ENCODE assay signal across 12 cellular contexts in genomic region chr17:50145532-50146229, GRCh38. TPM values are rescaled to one million over a fixed set of nuclear protein-coding genes. Genes with fewer than 3 reads are reported as not detected.
DNase-seq lines count a peak whose midpoint lies in the region; ATAC-seq and TF ChIP-seq lines count a peak whose summit lies in the region.
"Had no signal": no experiment of that assay in that cellular context is flagged by ENCODE, and none has a peak within 500 bp of the region (broad histone marks: within the 10 kb centered on the region; RNA-seq: fewer than 3 reads in every experiment).

No MANE protein-coding gene starts in this region.

- H3K9me3 ChIP-seq in IMR-90 (ENCODE audit: control insufficient read depth, insufficient read depth, low read length), result no peaks in the 10 kb centered on the region
- H3K9me3 ChIP-seq in neutrophil, result no peaks in the 10 kb centered on the region
- H3K9me3 ChIP-seq in endodermal cell (ENCODE audit: control insufficient read depth, low read length), result no peaks in the 10 kb centered on the region

- H3K36me3 ChIP-seq in IMR-90 (ENCODE audit: control insufficient read depth, insufficient read depth, low read length) (peaks cover 44% of the 10 kb centered on the region), neutrophil (peaks cover 59% of the 10 kb centered on the region), endodermal cell (ENCODE audit: control insufficient read depth, insufficient read depth, low read length) (peaks cover 34% of the 10 kb centered on the region)

- no peak overlapping the region for H3K56ac ChIP-seq in IMR-90 (ENCODE audit: extremely low read depth, insufficient read depth, low read length)

- no peak overlapping the region for H3K9ac ChIP-seq in IMR-90 (ENCODE audit: low read depth, low read length)
- H3K9ac ChIP-seq in endodermal cell (ENCODE audit: extremely low read depth, low read length, poor library complexity, severe bottlenecking), result no peak overlapping the region

- no peak overlapping the region for H3K18ac ChIP-seq in IMR-90 (ENCODE audit: low read depth, low read length)

- H3K4me2 ChIP-seq in IMR-90 (ENCODE audit: low read depth, low read length), result peak overlapping the region; percentile 20; the same call in 1 of the 2 replicates

- CTCF ChIA-PET in IMR-90 (lab: Yijun Ruan, JAX), result interaction anchor here (1.3 kb wide), 1 partner anchor 16 kb away, joined by 6 read pairs; no protein-coding TSS in a partner anchor

- H3K27ac Mint-ChIP-seq in CD14-positive monocyte (peak overlapping the region in 5 of 7 donors; percentile 33 to 79 (median 46)), brain (peak overlapping the region in 4 of 5 experiments; percentile 33 to 92 (median 90)), endodermal cell (no peak overlapping the region)

- no peak overlapping the region for H2AK9ac ChIP-seq in IMR-90 (replicated peaks; ENCODE audit: low read depth, low read length, poor library complexity)

- no peak overlapping the region for H3K4ac ChIP-seq in IMR-90 (ENCODE audit: low read depth, low read length)

- POLR2A ChIA-PET in IMR-90 (lab: Charles Lee; ENCODE audit: unreplicated experiment), result interaction anchor here (0.6 kb wide), 1 partner anchor 54 kb away, joined by 13 read pairs; no protein-coding TSS in a partner anchor

- peaks cover 62 to 67% of the 10 kb centered on the region in 2 donors for H3K36me3 Mint-ChIP-seq in CD14-positive monocyte
- peaks cover 42% of the 10 kb centered on the region for H3K36me3 Mint-ChIP-seq in brain
- H3K36me3 Mint-ChIP-seq in endodermal cell (ENCODE audit: low read depth), result peaks cover 44% of the 10 kb centered on the region

- peaks cover 0 to 2% (median 1%) of the 10 kb centered on the region in 3 donors for H3K27me3 Mint-ChIP-seq in CD14-positive monocyte (ENCODE audit: low read depth in 3 of 3)
- peaks cover 10% of the 10 kb centered on the region for H3K27me3 Mint-ChIP-seq in brain
- H3K27me3 Mint-ChIP-seq in endodermal cell (ENCODE audit: insufficient read depth), result peaks cover 5% of the 10 kb centered on the region

- H3K4me3 Mint-ChIP-seq in CD14-positive monocyte, result peak overlapping the region; percentile 100
- peak overlapping the region; percentile 71 to 94 (median 91) for H3K4me3 Mint-ChIP-seq in brain
- H3K4me3 Mint-ChIP-seq in endodermal cell, result no peak overlapping the region

- H3K4me1 ChIP-seq in IMR-90 (ENCODE audit: control insufficient read depth, insufficient read depth, low read length) (peaks cover 22% of the 10 kb centered on the region), neutrophil (ENCODE audit: control insufficient read depth in 1 of 2, insufficient read depth in 1 of 2, low read depth in 1 of 2, low read length in 1 of 2) (peaks cover 50 to 55% of the 10 kb centered on the region in 2 experiments), endodermal cell (ENCODE audit: control insufficient read depth, insufficient read depth, low read length) (peaks cover 6% of the 10 kb centered on the region)

- no peak overlapping the region for H2BK120ac ChIP-seq in IMR-90 (ENCODE audit: low read depth, low read length)

- H3K9me1 ChIP-seq in IMR-90 (ENCODE audit: insufficient read depth, low read length), result peaks cover 2% of the 10 kb centered on the region; the same call in 1 of the 2 replicates

- in situ Hi-C loops in IMR-90 (cut with MboI; ENCODE audit: low sequenced_read_pairs), result no loop called here

- no peak for ATAC-seq in IMR-90 (ENCODE audit: low read depth)
- ATAC-seq in HG03175 (IDR thresholded peaks at IDR 0.05; ENCODE audit: unreplicated experiment), result no peak

- H2AFZ ChIP-seq in IMR-90 (replicated peaks; ENCODE audit: low read length, poor library complexity), result no peak overlapping the region

- H2BK15ac ChIP-seq in IMR-90 (ENCODE audit: low read depth, low read length), result no peak overlapping the region

- TF ChIP-seq RAD21 in IMR-90 (IDR thresholded peaks at IDR 0.05; ENCODE audit: low read length), result no peak

- 83% methylated on average over 1 of the region's 11 CpGs; no CpG with 5 or more reads in 1 of the 2 experiments for WGBS in IMR-90 (ENCODE audit: extremely low coverage in 2 of 2, insufficient read length in 1 of 2), 2 experiments
- WGBS in endodermal cell (ENCODE audit: insufficient coverage in 1 of 2, insufficient read length in 1 of 2), 2 experiments, result 83 to 88% methylated on average over 4 to 11 of the region's 11 CpGs

- H3K23ac ChIP-seq in IMR-90 (ENCODE audit: low read depth, low read length), result no peak overlapping the region

- H2BK20ac ChIP-seq in IMR-90 (ENCODE audit: low read depth, low read length), result no peak overlapping the region

- H3K4me1 Mint-ChIP-seq in CD14-positive monocyte (peaks cover 70% of the 10 kb centered on the region), brain (peaks cover 41% of the 10 kb centered on the region), endodermal cell (peaks cover 16% of the 10 kb centered on the region)

- peaks cover 9 to 77% of the 10 kb centered on the region in 2 experiments for H3K79me1 ChIP-seq in IMR-90 (ENCODE audit: low read depth in 1 of 2, low read length in 2 of 2)

- H4K20me1 ChIP-seq in IMR-90 (ENCODE audit: insufficient read depth, low read length), result peaks cover 81% of the 10 kb centered on the region

- H3K27me3 ChIP-seq in IMR-90 (ENCODE audit: control insufficient read depth, insufficient read depth, low read length) (no peaks in the 10 kb centered on the region), neutrophil (no peaks in the 10 kb centered on the region), endodermal cell (ENCODE audit: control insufficient read depth, insufficient read depth, low read length, poor library complexity, severe bottlenecking) (no peaks in the 10 kb centered on the region)

- H3K4me3 ChIP-seq in IMR-90 (ENCODE audit: insufficient read depth, low read depth, low read length) (no peak overlapping the region), neutrophil (ENCODE audit: low read depth in 1 of 2, low read length in 1 of 2) (peak overlapping the region in 1 of 2 experiments; percentile 98), endodermal cell (ENCODE audit: low read length) (no peak overlapping the region)

- no TSS peak for BruUV-seq in IMR-90 (replicated peaks; lab: Mats Ljungman, UMichigan)

- no peak for DNase-seq in CD14-positive monocyte (ENCODE audit: low spot score)
- no peak for DNase-seq in IMR-90
- no peak for DNase-seq in endodermal cell
- no peak for DNase-seq in COLO829 (ENCODE audit: low spot score)
- no peak for DNase-seq in SK-N-DZ (ENCODE audit: low spot score)
- DNase-seq: NCI-H2029 had no signal

- no peak overlapping the region for H3K14ac ChIP-seq in IMR-90 (replicated peaks; ENCODE audit: low read depth, low read length)

- H4K8ac ChIP-seq in IMR-90 (ENCODE audit: low read depth in 2 of 2, low read length in 2 of 2), result no peak overlapping the region

- H2AK5ac ChIP-seq in IMR-90 (ENCODE audit: low read depth, low read length), result no peak overlapping the region

- H3K27ac ChIP-seq in IMR-90 (ENCODE audit: insufficient read depth, low read length) (no peak overlapping the region), neutrophil (peak overlapping the region; percentile 99), endodermal cell (ENCODE audit: low read depth, low read length) (no peak overlapping the region)

- intact Hi-C loops in CD14-positive monocyte (cut with micrococcal nuclease) (no loop called here), IMR-90 (cut with micrococcal nuclease) (no loop called here)

- peaks cover 0 to 4% (median 0%) of the 10 kb centered on the region in 7 donors for H3K9me3 Mint-ChIP-seq in CD14-positive monocyte
- H3K9me3 Mint-ChIP-seq in brain, result no peaks in the 10 kb centered on the region
- H3K9me3 Mint-ChIP-seq in endodermal cell, result no peaks in the 10 kb centered on the region

- H4K91ac ChIP-seq in IMR-90 (ENCODE audit: insufficient read depth, low read depth, low read length), result no peak overlapping the region

- TF ChIP-seq CTCF in CD14-positive monocyte (IDR thresholded peaks at IDR 0.05) (no peak), IMR-90 (conservative IDR thresholded peaks at IDR 0.05; ENCODE audit: low read depth, low read length) (no peak), brain (conservative IDR thresholded peaks at IDR 0.05) (no peak), neutrophil (IDR thresholded peaks at IDR 0.05) (no peak), endodermal cell (conservative IDR thresholded peaks at IDR 0.05) (no peak)

- H2BK5ac ChIP-seq in IMR-90 (ENCODE audit: low read depth, low read length, poor library complexity, severe bottlenecking), result no peak overlapping the region

- dilution Hi-C loops in IMR-90 (cut with HindIII; ENCODE audit: low sequenced_read_pairs, unreplicated experiment), result no loop called here

- H4K5ac ChIP-seq in IMR-90 (ENCODE audit: low read depth, low read length), result no peak overlapping the region

- no peak for TF ChIP-seq POLR2A in IMR-90 (IDR thresholded peaks at IDR 0.05; ENCODE audit: low read depth, low read length)

RNA-seq across cellular contexts. Expression of gene PPP1R9B, which starts 4.8 kb away (rescaled TPM):
- 1 to 10 TPM in 1 of 2 donors, under 1 TPM in 1; 0.61 to 1.3 TPM for polyA plus RNA-seq in CD14-positive monocyte
- 28.0 and 38.6 TPM in 2 replicates for total RNA-seq in IMR-90 (2012; rRNA removed)
- 23.0 and 25.8 TPM in 2 replicates for polyA plus RNA-seq in IMR-90 (2012; rRNA removed)
- 16.2 and 19.3 TPM in 2 replicates for polyA plus RNA-seq in IMR-90 (2012; cell fraction: cytosol; rRNA removed)
- polyA plus RNA-seq in IMR-90 (2012; cell fraction: nucleus; rRNA removed; ENCODE audit: low replicate concordance), result 42.2 and 55.1 TPM in 2 replicates
- 53.1 TPM for polyA plus RNA-seq in brain (ENCODE audit: insufficient read depth, low read depth, low replicate concordance)
- 10 to 100 TPM; 24.1 to 34.6 TPM for total RNA-seq in endodermal cell
- 27.5 TPM for polyA plus RNA-seq in endodermal cell (2013, experiment 1 of 2)
- polyA plus RNA-seq in endodermal cell (2013, experiment 2 of 2), result 28.4 TPM
- 13.1 and 25.6 TPM in 2 replicates for polyA plus RNA-seq in SK-N-DZ (2014; cell fraction: cytosol; rRNA removed)
- polyA plus RNA-seq in SK-N-DZ (2014; cell fraction: nucleus; rRNA removed), result 37.4 and 48.4 TPM in 2 replicates

RNA-seq across cellular contexts. Expression of gene SAMD14, which starts 15.7 kb away (rescaled TPM):
- polyA plus RNA-seq in CD14-positive monocyte (not detected), IMR-90 (2012; rRNA removed) (6.2 and 6.7 TPM in 2 replicates), brain (ENCODE audit: insufficient read depth, low read depth, low replicate concordance) (24.4 TPM)
- total RNA-seq in IMR-90 (2012; rRNA removed) (1.4 TPM in 2 replicates), endodermal cell (10 to 100 TPM in 1 of 2 donors, 1 to 10 TPM in 1; 9.5 to 23.2 TPM)
- polyA plus RNA-seq in IMR-90 (2012; cell fraction: cytosol; rRNA removed), result 2.7 and 5.4 TPM in 2 replicates
- 20.9 and 34.4 TPM in 2 replicates for polyA plus RNA-seq in IMR-90 (2012; cell fraction: nucleus; rRNA removed; ENCODE audit: low replicate concordance)
- 28.9 TPM for polyA plus RNA-seq in endodermal cell (2013, experiment 1 of 2)
- polyA plus RNA-seq in endodermal cell (2013, experiment 2 of 2), result 28.6 TPM
- polyA plus RNA-seq in SK-N-DZ (2014; cell fraction: cytosol; rRNA removed), result 24.3 and 33.6 TPM in 2 replicates
- 64.8 and 91.0 TPM in 2 replicates for polyA plus RNA-seq in SK-N-DZ (2014; cell fraction: nucleus; rRNA removed)

RNA-seq across cellular contexts. Expression of gene SGCA, which starts 20.1 kb away (rescaled TPM):
- under 1 TPM; 0.53 to 0.89 TPM for polyA plus RNA-seq in CD14-positive monocyte
- total RNA-seq in IMR-90 (2012; rRNA removed), result not detected in 2 replicates
- polyA plus RNA-seq in IMR-90 (2012; rRNA removed), result 0.19 and 0.55 TPM in 2 replicates
- 0.36 and 0.43 TPM in 2 replicates for polyA plus RNA-seq in IMR-90 (2012; cell fraction: cytosol; rRNA removed)
- polyA plus RNA-seq in IMR-90 (2012; cell fraction: nucleus; rRNA removed; ENCODE audit: low replicate concordance), result 0.34 TPM in 1 of 2 replicates, not detected in the other
- polyA plus RNA-seq in brain (ENCODE audit: insufficient read depth, low read depth, low replicate concordance), result 1.6 TPM
- total RNA-seq in endodermal cell, result 1 to 10 TPM in 1 of 2 donors, under 1 TPM in 1; 0.51 to 2.6 TPM
- 0.75 TPM for polyA plus RNA-seq in endodermal cell (2013, experiment 1 of 2)
- polyA plus RNA-seq in endodermal cell (2013, experiment 2 of 2), result 0.46 TPM
- polyA plus RNA-seq in SK-N-DZ (2014; cell fraction: cytosol; rRNA removed), result 5.8 and 7.2 TPM in 2 replicates
- 2.3 and 5.0 TPM in 2 replicates for polyA plus RNA-seq in SK-N-DZ (2014; cell fraction: nucleus; rRNA removed)
- total RNA-seq: kidney epithelial cell, renal cortical epithelial cell, SK-MEL-5 had no signal

RNA-seq across cellular contexts. Expression of gene PDK2, which starts 50.5 kb away (rescaled TPM):
- polyA plus RNA-seq in CD14-positive monocyte (10 to 100 TPM; 15.9 to 23.4 TPM), IMR-90 (2012; rRNA removed) (104 and 113 TPM in 2 replicates), brain (ENCODE audit: insufficient read depth, low read depth, low replicate concordance) (80.8 TPM)
- total RNA-seq in IMR-90 (2012; rRNA removed) (26.7 and 38.0 TPM in 2 replicates), endodermal cell (10 to 100 TPM; 23.0 to 24.2 TPM)
- 45.0 and 131 TPM in 2 replicates for polyA plus RNA-seq in IMR-90 (2012; cell fraction: cytosol; rRNA removed)
- polyA plus RNA-seq in IMR-90 (2012; cell fraction: nucleus; rRNA removed; ENCODE audit: low replicate concordance), result 71.2 and 130 TPM in 2 replicates
- 24.0 TPM for polyA plus RNA-seq in endodermal cell (2013, experiment 1 of 2)
- 20.7 TPM for polyA plus RNA-seq in endodermal cell (2013, experiment 2 of 2)
- polyA plus RNA-seq in SK-N-DZ (2014; cell fraction: cytosol; rRNA removed), result 24.2 and 27.4 TPM in 2 replicates
- 17.1 and 34.6 TPM in 2 replicates for polyA plus RNA-seq in SK-N-DZ (2014; cell fraction: nucleus; rRNA removed)

RNA-seq across cellular contexts. Expression of gene COL1A1, which starts 55.8 kb away (rescaled TPM):
- polyA plus RNA-seq in CD14-positive monocyte (not detected), IMR-90 (2012; rRNA removed) (4,117 and 4,350 TPM in 2 replicates), brain (ENCODE audit: insufficient read depth, low read depth, low replicate concordance) (11.2 TPM)
- total RNA-seq in IMR-90 (2012; rRNA removed) (1,825 and 2,180 TPM in 2 replicates), endodermal cell (10 to 100 TPM; 62.2 to 85.6 TPM)
- polyA plus RNA-seq in IMR-90 (2012; cell fraction: cytosol; rRNA removed), result 6,648 and 7,973 TPM in 2 replicates
- polyA plus RNA-seq in IMR-90 (2012; cell fraction: nucleus; rRNA removed; ENCODE audit: low replicate concordance), result 7,018 and 18,611 TPM in 2 replicates
- 115 TPM for polyA plus RNA-seq in endodermal cell (2013, experiment 1 of 2)
- 126 TPM for polyA plus RNA-seq in endodermal cell (2013, experiment 2 of 2)
- 1.2 and 1.4 TPM in 2 replicates for polyA plus RNA-seq in SK-N-DZ (2014; cell fraction: cytosol; rRNA removed)
- polyA plus RNA-seq in SK-N-DZ (2014; cell fraction: nucleus; rRNA removed), result 0.64 and 7.9 TPM in 2 replicates

Comparison
In these comparisons a context has a peak if more than half of its experiments do, and no peak if none do; other contexts are left out.
1. RNA of gene PPP1R9B, which starts 4.8 kb away (polyA plus RNA-seq): 53.1 TPM in brain (single experiment) and 16.2 to 55.1 TPM in IMR-90; 0.61 to 1.3 TPM in CD14-positive monocyte; every median in the first group is over 4 times any median in the second.